8 cellular contexts compared by ENCODE assay signal in the genomic region with DNA sequence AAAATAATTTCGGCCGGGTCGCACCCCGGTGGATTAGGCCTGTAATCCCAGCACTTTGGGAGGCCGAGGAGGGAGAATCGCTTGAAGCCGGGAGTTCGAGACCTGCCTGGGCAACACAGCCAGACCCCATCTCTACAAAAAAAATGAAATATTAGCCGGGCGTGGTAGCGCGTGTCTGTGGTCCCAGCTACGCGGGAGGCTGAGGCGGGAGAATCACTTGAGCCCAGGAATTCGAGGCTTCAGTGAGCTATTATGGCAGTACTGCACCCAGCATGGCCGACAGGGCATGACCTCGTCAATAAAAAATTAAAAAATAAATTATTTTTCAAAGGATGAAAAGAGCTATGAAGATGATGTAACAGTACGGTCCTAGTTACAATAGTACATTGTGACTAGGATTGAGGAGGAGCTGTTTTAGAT. TPM values are rescaled to one million over a fixed set of nuclear protein-coding genes. Genes with fewer than 3 reads are reported as not detected.
DNase-seq lines count a peak whose midpoint lies in the region; ATAC-seq and TF ChIP-seq lines count a peak whose summit lies in the region.

No MANE protein-coding gene starts in this region.

- no peak for DNase-seq in activated naive CD4-positive, alpha-beta T cell (lab: John Stamatoyannopoulos, UW)
- DNase-seq in activated naive CD8-positive, alpha-beta T cell treated with anti-CD3 and anti-CD28 coated beads, Interleukin-2, amount 50 U/mL, for 24 hours: peak; percentile 17
- no peak for DNase-seq in right lobe of liver
- no peak for DNase-seq in upper lobe of left lung
- DNase-seq in KG1 (lab: John Stamatoyannopoulos, UW): no peak

- H3K9me3 Mint-ChIP-seq in activated naive CD4-positive, alpha-beta T cell treated with anti-CD3 and anti-CD28 coated beads, Interleukin-2, amount 50 U/mL, for 24 hours: no peaks in the 10 kb centered on the region
- no peaks in the 10 kb centered on the region for H3K9me3 Mint-ChIP-seq in activated naive CD8-positive, alpha-beta T cell treated with anti-CD3 and anti-CD28 coated beads, Interleukin-2, amount 50 U/mL, for 24 hours

- ATAC-seq in activated naive CD8-positive, alpha-beta T cell treated with anti-CD3 and anti-CD28 coated beads, Interleukin-2, amount 50 U/mL, for 24 hours: no peak
- ATAC-seq in right lobe of liver (no peak), upper lobe of left lung (ENCODE audit: low FRiP score in 2 of 2) (no peak), GM21526 (IDR thresholded peaks at IDR 0.05; ENCODE audit: low FRiP score, unreplicated experiment) (no peak), HG02678 (IDR thresholded peaks at IDR 0.05; ENCODE audit: unreplicated experiment) (no peak)

- intact Hi-C loops in right lobe of liver (cut with DNase I): no loop called here

- H3K27me3 ChIP-seq in right lobe of liver (no peaks in the 10 kb centered on the region), upper lobe of left lung (no peaks in the 10 kb centered on the region)

- H3K4me3 ChIP-seq in right lobe of liver (peak overlapping the region; percentile 89 to 96 (median 91)), upper lobe of left lung (peak overlapping the region; percentile 86 to 98 (median 94))

- no peak for TF ChIP-seq EP300 in upper lobe of left lung (IDR thresholded peaks at IDR 0.05)

- H3K27ac ChIP-seq in right lobe of liver (peak overlapping the region; percentile 25 to 64 (median 55)), upper lobe of left lung (peak overlapping the region; percentile 82 to 88 (median 84))

- H3K4me3 Mint-ChIP-seq in activated naive CD4-positive, alpha-beta T cell treated with anti-CD3 and anti-CD28 coated beads, Interleukin-2, amount 50 U/mL, for 24 hours: peak overlapping the region; percentile 98
- peak overlapping the region; percentile 99 for H3K4me3 Mint-ChIP-seq in activated naive CD8-positive, alpha-beta T cell treated with anti-CD3 and anti-CD28 coated beads, Interleukin-2, amount 50 U/mL, for 24 hours

- no peaks in the 10 kb centered on the region for H3K27me3 Mint-ChIP-seq in activated naive CD4-positive, alpha-beta T cell treated with anti-CD3 and anti-CD28 coated beads, Interleukin-2, amount 50 U/mL, for 24 hours
- H3K27me3 Mint-ChIP-seq in activated naive CD8-positive, alpha-beta T cell treated with anti-CD3 and anti-CD28 coated beads, Interleukin-2, amount 50 U/mL, for 24 hours: no peaks in the 10 kb centered on the region

- H3K4me1 ChIP-seq in right lobe of liver (peaks cover 0 to 10% (median 5%) of the 10 kb centered on the region in 4 donors), upper lobe of left lung (peaks cover 9 to 20% (median 16%) of the 10 kb centered on the region in 4 donors)

- peaks cover 39% of the 10 kb centered on the region for H3K4me1 Mint-ChIP-seq in activated naive CD4-positive, alpha-beta T cell treated with anti-CD3 and anti-CD28 coated beads, Interleukin-2, amount 50 U/mL, for 24 hours
- peaks cover 29% of the 10 kb centered on the region for H3K4me1 Mint-ChIP-seq in activated naive CD8-positive, alpha-beta T cell treated with anti-CD3 and anti-CD28 coated beads, Interleukin-2, amount 50 U/mL, for 24 hours

- WGBS in right lobe of liver (ENCODE audit: insufficient coverage, low coverage, low lambda C conversion rate, missing lambda C conversion rate): 8% methylated on average over 19 of the region's 19 CpGs
- 14 to 21% methylated on average over 19 of the region's 19 CpGs for WGBS in upper lobe of left lung, 2 donors

- peaks cover 0 to 23% (median 5%) of the 10 kb centered on the region in 4 donors for H3K36me3 ChIP-seq in right lobe of liver
- peaks cover 16 to 29% (median 23%) of the 10 kb centered on the region in 4 donors for H3K36me3 ChIP-seq in upper lobe of left lung

- TF ChIP-seq CTCF in right lobe of liver (IDR thresholded peaks at IDR 0.05) (no peak), upper lobe of left lung (IDR thresholded peaks at IDR 0.05) (no peak)

- TF ChIP-seq POLR2A in right lobe of liver (IDR thresholded peaks at IDR 0.05) (no peak), upper lobe of left lung (IDR thresholded peaks at IDR 0.05) (no peak)

- no peaks in the 10 kb centered on the region for H3K9me3 ChIP-seq in right lobe of liver
- no peaks in the 10 kb centered on the region for H3K9me3 ChIP-seq in upper lobe of left lung

- peaks cover 13% of the 10 kb centered on the region for H3K36me3 Mint-ChIP-seq in activated naive CD4-positive, alpha-beta T cell treated with anti-CD3 and anti-CD28 coated beads, Interleukin-2, amount 50 U/mL, for 24 hours
- H3K36me3 Mint-ChIP-seq in activated naive CD8-positive, alpha-beta T cell treated with anti-CD3 and anti-CD28 coated beads, Interleukin-2, amount 50 U/mL, for 24 hours (ENCODE audit: low read depth): peaks cover 43% of the 10 kb centered on the region

- peak overlapping the region; percentile 99 for H3K27ac Mint-ChIP-seq in activated naive CD4-positive, alpha-beta T cell treated with anti-CD3 and anti-CD28 coated beads, Interleukin-2, amount 50 U/mL, for 24 hours
- H3K27ac Mint-ChIP-seq in activated naive CD8-positive, alpha-beta T cell treated with anti-CD3 and anti-CD28 coated beads, Interleukin-2, amount 50 U/mL, for 24 hours: peak overlapping the region; percentile 98

RNA-seq across cellular contexts. Expression of a gene that starts 0.5 kb away (rescaled TPM):
- 10 to 100 TPM; 10.9 to 15.6 (median 13.9) TPM for total RNA-seq in right lobe of liver
- total RNA-seq in upper lobe of left lung: 10 to 100 TPM in 5 of 6 donors, 1 to 10 TPM in 1; 9.8 to 22.3 (median 16.8) TPM

RNA-seq across cellular contexts. Expression of a gene that starts 0.7 kb away (rescaled TPM):
- total RNA-seq in right lobe of liver: 100 to 1,000 TPM in 1 of 6 experiments, 10 to 100 TPM in 5; 19.3 to 137 (median 22.2) TPM
- 100 to 1,000 TPM in 1 of 6 donors, 10 to 100 TPM in 5; 41.2 to 144 (median 74.0) TPM for total RNA-seq in upper lobe of left lung

RNA-seq across cellular contexts. Expression of a gene that starts 32.3 kb away (rescaled TPM):
- total RNA-seq in right lobe of liver: 10 to 100 TPM in 3 of 6 experiments, 1 to 10 TPM in 3; 6.4 to 33.3 (median 10.5) TPM
- total RNA-seq in upper lobe of left lung: 10 to 100 TPM; 18.0 to 57.5 (median 28.4) TPM

RNA-seq across cellular contexts. Expression of a gene that starts 36.8 kb away (rescaled TPM):
- total RNA-seq in right lobe of liver (1 to 10 TPM in 2 of 6 experiments, under 1 TPM in 4; 0.61 to 1.2 (median 0.88) TPM), upper lobe of left lung (10 to 100 TPM in 5 of 6 donors, 1 to 10 TPM in 1; 8.4 to 22.3 (median 14.8) TPM)

RNA-seq across cellular contexts. Expression of a gene that starts 49.8 kb away (rescaled TPM):
- total RNA-seq in right lobe of liver (100 to 1,000 TPM; 197 to 282 (median 215) TPM), upper lobe of left lung (100 to 1,000 TPM in 4 of 6 donors, 10 to 100 TPM in 2; 45.6 to 230 (median 141) TPM)
